1 cellular context compared by ENCODE assay signal in the genomic region with DNA sequence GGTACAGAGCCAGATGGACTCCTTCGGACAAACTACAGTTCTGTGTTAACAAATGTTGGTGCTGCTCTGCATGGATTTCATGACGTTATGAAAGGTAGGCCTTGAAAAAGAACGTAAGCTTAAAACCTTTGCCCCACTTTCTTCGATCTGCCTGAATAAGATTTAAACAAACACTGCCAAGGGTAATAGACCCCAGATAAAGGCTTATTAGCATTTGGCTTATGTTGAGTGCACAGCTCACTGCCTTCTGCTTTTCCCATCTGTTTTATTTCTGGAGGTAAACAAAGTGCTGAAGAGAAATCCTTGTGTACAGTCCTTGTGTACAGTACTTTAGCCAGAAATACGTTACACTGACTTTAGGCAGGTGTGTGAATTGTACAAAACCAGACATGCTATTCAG.
A peak's percentile ranks its signal among the peaks of the same experiment; 100 is the strongest.
TF ChIP-seq lines count a peak whose summit lies in the region.

No MANE protein-coding gene starts in this region.

TF ChIP-seq in liver, 16 proteins besides CTCF, POLR2A, EP300 and RAD21 (continued from another document):
- peak in 1 of 2 donors; percentile 42 for TF ChIP-seq HNF4A (conservative IDR thresholded peaks at IDR 0.05)
TF ChIP-seq in liver: peak in this region for 6.
